In the genomic region with DNA sequence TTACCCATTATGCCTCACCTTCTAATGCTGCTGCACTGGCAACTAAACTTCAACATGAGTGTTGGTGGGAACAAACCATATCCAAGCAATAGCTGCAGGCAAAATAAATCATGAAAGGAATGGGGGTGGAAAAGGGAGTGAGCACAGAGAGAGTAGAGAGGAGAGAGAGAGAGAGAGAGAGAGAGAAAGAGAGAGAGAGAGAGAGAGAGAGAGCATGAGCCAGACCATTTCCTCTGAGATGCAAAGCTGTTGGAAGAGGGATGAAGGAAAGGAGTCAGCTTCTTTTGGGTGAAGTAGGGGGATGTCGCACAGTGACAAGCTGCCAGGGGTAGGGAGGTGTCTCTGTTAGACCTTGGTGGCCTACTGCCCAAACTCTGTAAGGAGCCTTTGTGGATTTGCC, we compare ENCODE assay signal across 22 cellular contexts.
"Had no signal": no experiment of that assay in that cellular context is flagged by ENCODE, and none has a peak within 500 bp of the region (broad histone marks: within the 10 kb centered on the region; RNA-seq: fewer than 3 reads in every experiment).

No MANE protein-coding gene starts in this region.

- H3K27ac Mint-ChIP-seq: activated CD4-positive, alpha-beta T cell treated with anti-CD3 and anti-CD28 coated beads for 36 hours; activated CD8-positive, alpha-beta memory T cell treated with anti-CD3 and anti-CD28 coated beads, Interleukin-2, amount 10 ng/mL, durations not matched to agents 7 days and 5 days; activated CD8-positive, alpha-beta T cell treated with anti-CD3 and anti-CD28 coated beads, Interleukin-2, amount 10 ng/mL, durations not matched to agents 7 days and 5 days; activated naive CD4-positive, alpha-beta T cell treated with anti-CD3 and anti-CD28 coated beads, Interleukin-2, amount 50 U/mL, for 24 hours; activated naive CD8-positive, alpha-beta T cell treated with anti-CD3 and anti-CD28 coated beads, Interleukin-2, amount 50 U/mL, for 24 hours; activated T-helper 2 cell treated with anti-CD3 and anti-CD28 coated beads, Interferon-gamma antibody, Interleukin-2, Interleukin-4, amounts not matched to agents 10 μg/mL and 5 μg/mL and 100 μg/mL, durations not matched to agents 14 hours and 24 hours and 36 hours; nephron had no signal

- H3K27me3 ChIP-seq: breast epithelium, left lung, ovary, suprapubic skin, tibial artery had no signal

- H3K36me3 Mint-ChIP-seq: activated CD8-positive, alpha-beta memory T cell treated with anti-CD3 and anti-CD28 coated beads, Interleukin-2, amount 10 ng/mL, durations not matched to agents 7 days and 5 days; activated naive CD4-positive, alpha-beta T cell treated with anti-CD3 and anti-CD28 coated beads, Interleukin-2, amount 50 U/mL, for 24 hours had no signal

- H3K4me3 ChIP-seq: breast epithelium, left lung, ovary, prostate gland, suprapubic skin, tibial artery had no signal

- H3K27ac ChIP-seq: breast epithelium, left lung, ovary, prostate gland, suprapubic skin, tibial artery had no signal

- DNase-seq: activated CD4-positive, alpha-beta T cell treated with anti-CD3 and anti-CD28 coated beads for 36 hours; activated CD4-positive, CD25-positive, alpha-beta regulatory T cell; activated CD8-positive, alpha-beta memory T cell treated with anti-CD3 and anti-CD28 coated beads, Interleukin-2, amount 10 ng/mL, durations not matched to agents 7 days and 5 days; activated CD8-positive, alpha-beta T cell treated with anti-CD3 and anti-CD28 coated beads, Interleukin-2, amount 10 ng/mL, durations not matched to agents 7 days and 5 days; activated naive CD8-positive, alpha-beta T cell treated with anti-CD3 and anti-CD28 coated beads, Interleukin-2, amount 50 U/mL, for 24 hours; activated T-cell treated with anti-CD3 and anti-CD28 coated beads, Interleukin-2, amount 50 U/mL, for 48 hours; central memory CD4-positive, alpha-beta T cell; kidney glomerular epithelial cell; left lung; mammary epithelial cell; ovary; retina; stimulated activated CD4-positive, alpha-beta T cell treated with anti-CD3 and anti-CD28 coated beads, Interleukin-15, amount 100 ng/mL, for 24 hours; stimulated activated CD4-positive, alpha-beta T cell treated with anti-CD3 and anti-CD28 coated beads, Interleukin-2, amount 100 ng/mL, for 24 hours; stimulated activated naive CD4-positive, alpha-beta T cell; tibial artery had no signal

- H3K9me3 ChIP-seq: breast epithelium, left lung, ovary, prostate gland, suprapubic skin, tibial artery had no signal

- H3K27me3 Mint-ChIP-seq: activated CD4-positive, alpha-beta T cell treated with anti-CD3 and anti-CD28 coated beads for 36 hours; activated CD8-positive, alpha-beta memory T cell treated with anti-CD3 and anti-CD28 coated beads, Interleukin-2, amount 10 ng/mL, durations not matched to agents 7 days and 5 days; activated naive CD4-positive, alpha-beta T cell treated with anti-CD3 and anti-CD28 coated beads, Interleukin-2, amount 50 U/mL, for 24 hours; activated naive CD8-positive, alpha-beta T cell treated with anti-CD3 and anti-CD28 coated beads, Interleukin-2, amount 50 U/mL, for 24 hours had no signal

- H3K9me3 Mint-ChIP-seq: activated naive CD4-positive, alpha-beta T cell treated with anti-CD3 and anti-CD28 coated beads, Interleukin-2, amount 50 U/mL, for 24 hours; activated naive CD8-positive, alpha-beta T cell treated with anti-CD3 and anti-CD28 coated beads, Interleukin-2, amount 50 U/mL, for 24 hours; activated T-helper 2 cell treated with anti-CD3 and anti-CD28 coated beads, Interferon-gamma antibody, Interleukin-2, Interleukin-4, amounts not matched to agents 10 μg/mL and 5 μg/mL and 100 μg/mL, durations not matched to agents 14 hours and 24 hours and 36 hours; nephron had no signal

- H3K4me1 Mint-ChIP-seq: activated CD4-positive, alpha-beta T cell treated with anti-CD3 and anti-CD28 coated beads for 36 hours; activated CD8-positive, alpha-beta memory T cell treated with anti-CD3 and anti-CD28 coated beads, Interleukin-2, amount 10 ng/mL, durations not matched to agents 7 days and 5 days; activated naive CD4-positive, alpha-beta T cell treated with anti-CD3 and anti-CD28 coated beads, Interleukin-2, amount 50 U/mL, for 24 hours; activated naive CD8-positive, alpha-beta T cell treated with anti-CD3 and anti-CD28 coated beads, Interleukin-2, amount 50 U/mL, for 24 hours had no signal

- ATAC-seq: activated CD4-positive, alpha-beta T cell treated with anti-CD3 and anti-CD28 coated beads for 36 hours; activated CD8-positive, alpha-beta memory T cell treated with anti-CD3 and anti-CD28 coated beads, Interleukin-2, amount 10 ng/mL, durations not matched to agents 7 days and 5 days; activated CD8-positive, alpha-beta T cell treated with anti-CD3 and anti-CD28 coated beads, Interleukin-2, amount 10 ng/mL, durations not matched to agents 7 days and 5 days; activated naive CD8-positive, alpha-beta T cell treated with anti-CD3 and anti-CD28 coated beads, Interleukin-2, amount 50 U/mL, for 24 hours; left lung had no signal

- H3K4me3 Mint-ChIP-seq: activated CD4-positive, alpha-beta T cell treated with anti-CD3 and anti-CD28 coated beads for 36 hours; activated CD8-positive, alpha-beta memory T cell treated with anti-CD3 and anti-CD28 coated beads, Interleukin-2, amount 10 ng/mL, durations not matched to agents 7 days and 5 days; activated CD8-positive, alpha-beta T cell treated with anti-CD3 and anti-CD28 coated beads, Interleukin-2, amount 10 ng/mL, durations not matched to agents 7 days and 5 days; activated naive CD4-positive, alpha-beta T cell treated with anti-CD3 and anti-CD28 coated beads, Interleukin-2, amount 50 U/mL, for 24 hours; activated naive CD8-positive, alpha-beta T cell treated with anti-CD3 and anti-CD28 coated beads, Interleukin-2, amount 50 U/mL, for 24 hours; nephron had no signal

- H3K36me3 ChIP-seq: breast epithelium, left lung, ovary, prostate gland, suprapubic skin, tibial artery had no signal

- H3K4me1 ChIP-seq: left lung, prostate gland, suprapubic skin, tibial artery had no signal
